ENCODE assay signal across 17 cellular contexts in the genomic region with DNA sequence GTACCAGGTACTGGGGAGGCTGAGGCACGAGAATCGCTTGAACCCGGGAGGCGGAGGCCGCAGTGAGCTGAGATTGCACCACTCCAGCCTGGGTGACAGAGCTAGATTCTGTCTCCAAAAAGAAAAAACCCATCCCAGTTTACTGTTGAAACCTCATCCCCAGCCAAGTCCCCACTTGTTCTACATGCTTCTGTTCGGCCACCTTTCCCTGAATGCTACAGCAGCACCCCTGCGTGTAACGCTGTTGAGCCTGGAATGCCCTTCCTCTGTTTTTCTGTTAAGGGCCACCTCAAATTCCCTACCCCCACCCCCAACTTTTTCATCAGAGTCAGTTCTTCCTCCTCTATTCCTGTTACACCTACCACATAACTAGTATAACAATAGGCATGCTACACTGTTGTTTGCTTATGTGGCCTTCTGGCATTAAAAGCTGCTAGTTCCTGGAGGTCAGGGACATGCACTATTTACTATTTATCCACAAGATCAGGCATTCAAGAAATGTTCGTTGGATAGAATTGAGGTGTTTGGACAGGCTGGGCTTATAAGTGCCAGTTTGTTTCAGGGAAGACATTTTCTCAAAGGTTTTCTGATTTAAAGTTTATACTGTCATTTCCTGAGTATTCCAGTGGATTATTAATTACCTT. TPM values are rescaled to one million over a fixed set of nuclear protein-coding genes. Genes with fewer than 3 reads are reported as not detected.
DNase-seq lines count a peak whose midpoint lies in the region; ATAC-seq, FAIRE-seq and TF ChIP-seq lines count a peak whose summit lies in the region.
"Had no signal": no experiment of that assay in that cellular context is flagged by ENCODE, and none has a peak within 500 bp of the region (broad histone marks: within the 10 kb centered on the region; RNA-seq: fewer than 3 reads in every experiment).

No MANE protein-coding gene starts in this region.

- peaks cover 4% of the 10 kb centered on the region for H4K20me1 ChIP-seq in osteoblast (ENCODE audit: insufficient read depth, low read length)

- H3K4me1 Mint-ChIP-seq in HFFc6 (ENCODE audit: low read depth) = peaks cover 23% of the 10 kb centered on the region
- H3K4me1 Mint-ChIP-seq: activated CD4-positive, alpha-beta T cell treated with anti-CD3 and anti-CD28 coated beads, Interleukin-2, amount 10 ng/mL, durations not matched to agents 24 days and 14 days had no signal

- H3K9me3 ChIP-seq in body of pancreas (no peaks in the 10 kb centered on the region), small intestine (ENCODE audit: control insufficient read depth, low read depth) (no peaks in the 10 kb centered on the region), osteoblast (ENCODE audit: low read depth, low read length) (no peaks in the 10 kb centered on the region)
- H3K9me3 ChIP-seq: mucosa of descending colon, sigmoid colon had no signal

- no peak for DNase-seq in HFFc6
- peak in 1 of 4 donors; percentile 23 for DNase-seq in body of pancreas
- peak; percentile 60 for DNase-seq in kidney tubule cell (ENCODE audit: low spot score)
- DNase-seq in small intestine = peak; percentile 40
- DNase-seq in osteoblast (ENCODE audit: insufficient read length, low spot score, missing footprints) = no peak
- DNase-seq in stimulated activated CD4-positive, alpha-beta T cell treated with anti-CD3 and anti-CD28 coated beads, Interleukin-4, amount 100 ng/mL, for 4 hours = no peak
- DNase-seq: activated CD4-positive, alpha-beta T cell treated with anti-CD3 and anti-CD28 coated beads, Interleukin-2, amount 10 ng/mL, durations not matched to agents 24 days and 14 days; activated T-cell treated with anti-CD3 and anti-CD28 coated beads, Interleukin-2, amount 50 U/mL, for 48 hours; anterior cingulate cortex; effector memory CD4-positive, alpha-beta T cell; glutamatergic neuron; mucosa of descending colon; sigmoid colon; substantia nigra had no signal

- 64 to 71% methylated on average over 9 of the region's 9 CpGs for WGBS in body of pancreas, 2 donors
- WGBS in small intestine, 3 donors = 74 to 85% (median 78%) methylated on average over 9 of the region's 9 CpGs

- H3K4me3 ChIP-seq in body of pancreas = no peak overlapping the region
- H3K4me3 ChIP-seq in small intestine (ENCODE audit: low read depth in 1 of 2, low read length in 2 of 2) = no peak overlapping the region
- H3K4me3 ChIP-seq in osteoblast (ENCODE audit: insufficient read depth, low read length) = no peak overlapping the region
- H3K4me3 ChIP-seq: mucosa of descending colon, sigmoid colon had no signal

- peak; percentile 69 for ATAC-seq in body of pancreas
- ATAC-seq in GM18870 (IDR thresholded peaks at IDR 0.05; ENCODE audit: unreplicated experiment) = no peak
- no peak for ATAC-seq in HG02840 (IDR thresholded peaks at IDR 0.05; ENCODE audit: low FRiP score, unreplicated experiment)
- ATAC-seq: mucosa of descending colon had no signal

- H3K4me1 ChIP-seq in body of pancreas (peaks cover 58% of the 10 kb centered on the region), small intestine (ENCODE audit: control insufficient read depth in 2 of 2, insufficient read depth in 1 of 2, low read depth in 1 of 2, low read length in 1 of 2) (peaks cover 2 to 5% of the 10 kb centered on the region in 2 donors), osteoblast (ENCODE audit: insufficient read depth, low read length) (no peaks in the 10 kb centered on the region)

- no peak overlapping the region for H2AFZ ChIP-seq in osteoblast (ENCODE audit: low read length)

- H3K36me3 ChIP-seq in body of pancreas (replicated peaks in 1 of 2; ENCODE audit: insufficient read depth in 1 of 2, low read depth in 2 of 2) = no peaks in the 10 kb centered on the region
- peaks cover 5 to 6% of the 10 kb centered on the region in 2 donors for H3K36me3 ChIP-seq in small intestine (ENCODE audit: control insufficient read depth in 2 of 2, insufficient read depth in 2 of 2, low read length in 2 of 2)
- H3K36me3 ChIP-seq in osteoblast (ENCODE audit: insufficient read depth, low read length) = peaks cover 17% of the 10 kb centered on the region

- no peak overlapping the region for H3K4me2 ChIP-seq in osteoblast (ENCODE audit: insufficient read depth, low read length)

- H3K27me3 ChIP-seq in body of pancreas (no peaks in the 10 kb centered on the region), small intestine (ENCODE audit: control insufficient read depth in 2 of 2, insufficient read depth in 2 of 2, low read length in 2 of 2) (no peaks in the 10 kb centered on the region), osteoblast (ENCODE audit: insufficient read depth, low read length) (no peaks in the 10 kb centered on the region)
- H3K27me3 ChIP-seq: sigmoid colon had no signal

- H3K27ac Mint-ChIP-seq in HFFc6 = peak overlapping the region; percentile 46; the same call in 1 of the 2 replicates
- H3K27ac Mint-ChIP-seq: activated CD4-positive, alpha-beta T cell treated with anti-CD3 and anti-CD28 coated beads, Interleukin-2, amount 10 ng/mL, durations not matched to agents 24 days and 14 days had no signal

- H3K4me3 Mint-ChIP-seq in HFFc6 = no peak overlapping the region
- H3K4me3 Mint-ChIP-seq: activated CD4-positive, alpha-beta T cell treated with anti-CD3 and anti-CD28 coated beads, Interleukin-2, amount 10 ng/mL, durations not matched to agents 24 days and 14 days had no signal

- H3K27ac ChIP-seq in body of pancreas (peak overlapping the region; percentile 26 to 66 (median 58)), small intestine (ENCODE audit: low read depth in 1 of 2, low read length in 1 of 2) (peak overlapping the region; percentile 4 to 30), osteoblast (ENCODE audit: low read depth, low read length) (no peak overlapping the region)
- H3K27ac ChIP-seq: sigmoid colon had no signal

- no peaks in the 10 kb centered on the region for H3K9me3 Mint-ChIP-seq in HFFc6
- H3K9me3 Mint-ChIP-seq: activated CD4-positive, alpha-beta T cell treated with anti-CD3 and anti-CD28 coated beads, Interleukin-2, amount 10 ng/mL, durations not matched to agents 24 days and 14 days had no signal

- TF ChIP-seq CTCF in HFFc6 (IDR thresholded peaks at IDR 0.05) = no peak
- TF ChIP-seq CTCF in body of pancreas (IDR thresholded peaks at IDR 0.05) = no peak
- no peak for TF ChIP-seq CTCF in osteoblast (IDR thresholded peaks at IDR 0.05; ENCODE audit: extremely low read depth, low read depth, low read length)

- H3K79me2 ChIP-seq in osteoblast (ENCODE audit: insufficient read depth, low read length) = peaks cover 19% of the 10 kb centered on the region

- no peak for FAIRE-seq in small intestine (lab: Jason Lieb, UNC)

- H3K36me3 Mint-ChIP-seq in HFFc6 (ENCODE audit: low read depth) = peaks cover 7% of the 10 kb centered on the region

- no peaks in the 10 kb centered on the region for H3K27me3 Mint-ChIP-seq in HFFc6 (ENCODE audit: insufficient read depth)
- H3K27me3 Mint-ChIP-seq: activated CD4-positive, alpha-beta T cell treated with anti-CD3 and anti-CD28 coated beads, Interleukin-2, amount 10 ng/mL, durations not matched to agents 24 days and 14 days had no signal

- intact Hi-C loops in body of pancreas (cut with DNase I) = no loop called here

- TF ChIP-seq POLR2A in body of pancreas (IDR thresholded peaks at IDR 0.05) = no peak

RNA-seq across cellular contexts. Expression of gene C5orf47, which starts 47.1 kb away (rescaled TPM):
- total RNA-seq in HFFc6 (2021; fragmentation: NEBNext Ultra II Directional; extraction: Animal tissue kit (Norgen Biotek cat#: 25700)) = not detected
- not detected for total RNA-seq in body of pancreas
- not detected for polyA plus RNA-seq in small intestine
- total RNA-seq in osteoblast = not detected in 2 replicates
- total RNA-seq: activated CD4-positive, alpha-beta T cell treated with anti-CD3 and anti-CD28 coated beads, Interleukin-2, amount 10 ng/mL, durations not matched to agents 24 days and 14 days; mucosa of descending colon; sigmoid colon; T-helper 1 cell treated with Interleukin-12 subunit alpha and Interleukin-12 subunit beta and Interleukin-4 antibody, amounts not matched to agents 30 ng/mL and 1 ng/mL, for 36 hours had no signal
- polyA plus RNA-seq: sigmoid colon had no signal

RNA-seq across cellular contexts. Expression of gene CPEB4, which starts 53.7 kb away (rescaled TPM):
- total RNA-seq in HFFc6 (2021; fragmentation: NEBNext Ultra II Directional; extraction: Animal tissue kit (Norgen Biotek cat#: 25700)) = 10 to 100 TPM; 19.5 to 25.9 (median 22.3) TPM
- 10 to 100 TPM; 35.3 to 35.6 TPM for total RNA-seq in body of pancreas
- polyA plus RNA-seq in small intestine = 10 to 100 TPM in 1 of 3 donors, 1 to 10 TPM in 2; 7.8 to 17.8 (median 8.1) TPM
- total RNA-seq in osteoblast = 36.2 and 41.6 TPM in 2 replicates

Comparison
In these comparisons a context has a peak if more than half of its experiments do, and no peak if none do; other contexts are left out.
1. DNase-seq: peak in kidney tubule cell (single experiment) and small intestine (single experiment); none in HFFc6 (single experiment), osteoblast (single experiment) and stimulated activated CD4-positive, alpha-beta T cell treated with anti-CD3 and anti-CD28 coated beads, Interleukin-4, amount 100 ng/mL, for 4 hours (0 of 2).